In genomic region chr10:110845756-110846620, GRCh38 we compare ENCODE assay signal across 13 cellular contexts. TPM values are rescaled to one million over a fixed set of nuclear protein-coding genes. Genes with fewer than 3 reads are reported as not detected.
A peak's percentile ranks its signal among the peaks of the same experiment; 100 is the strongest.
DNase-seq lines count a peak whose midpoint lies in the region; ATAC-seq, FAIRE-seq and TF ChIP-seq lines count a peak whose summit lies in the region.
"Had no signal": no experiment of that assay in that cellular context is flagged by ENCODE, and none has a peak within 500 bp of the region (broad histone marks: within the 10 kb centered on the region; RNA-seq: fewer than 3 reads in every experiment).

No MANE protein-coding gene starts in this region.

- H3K4me2 ChIP-seq in A549 (peak overlapping the region; percentile 43; the same call in 2 of the 3 replicates), DOHH2 (ENCODE audit: low read length) (peak overlapping the region; percentile 95)

- intact Hi-C loops in mucosa of descending colon (cut with DNase I, micrococcal nuclease) (no loop called here), A673 (cut with micrococcal nuclease; ENCODE audit: unreplicated experiment) (no loop called here)

- 36% methylated on average over 3 of the region's 3 CpGs for WGBS in A549 (ENCODE audit: missing lambda C conversion rate)

- TF ChIP-seq CTCF in A549 (IDR thresholded peaks at IDR 0.05) = no peak
- no peak for TF ChIP-seq CTCF in DOHH2 (IDR thresholded peaks at IDR 0.05; ENCODE audit: low read depth, low read length, poor library complexity, severe bottlenecking)
- TF ChIP-seq CTCF in mucosa of descending colon (IDR thresholded peaks at IDR 0.05) = no peak
- TF ChIP-seq CTCF in A673 (conservative IDR thresholded peaks at IDR 0.05; ENCODE audit: low read depth, low read length) = no peak

- no peak for TF ChIP-seq RAD21 in A549 (conservative IDR thresholded peaks at IDR 0.05 in 1 of 2, IDR thresholded peaks at IDR 0.05 in 1 of 2)

- H3K27ac Mint-ChIP-seq in T-cell = peak overlapping the region; percentile 36 to 71

- no peak for TF ChIP-seq EP300 in A549 (IDR thresholded peaks at IDR 0.05)

- peaks cover 73 to 90% (median 86%) of the 10 kb centered on the region in 3 donors for H3K4me1 Mint-ChIP-seq in T-cell

- no peak for FAIRE-seq in A549 (lab: Jason Lieb, UNC)
- FAIRE-seq: RCC 7860 had no signal

- DNase-seq in A549 (ENCODE audit: low read depth in 1 of 2, low spot score in 1 of 2) (peak in 1 of 2 experiments; percentile 24), T-cell (no peak), mucosa of descending colon (peak; percentile 81 to 86 (median 86)), A673 (ENCODE audit: low spot score) (no peak), HEK293T (ENCODE audit: extremely low spot score) (no peak), epidermal melanocyte (ENCODE audit: insufficient read length, low spot score) (no peak)
- DNase-seq: CD4-positive, alpha-beta memory T cell; NCI-H1694; stimulated activated CD4-positive, alpha-beta T cell treated with anti-CD3 and anti-CD28 coated beads, Interleukin-4, amount 100 ng/mL, for 24 hours; substantia nigra had no signal

- H3K79me2 ChIP-seq in DOHH2 (ENCODE audit: control insufficient read depth, low read length) = 0 out of 2 replicates have a peak, but pooled peaks cover 6% of the 10 kb centered on the region

- no peak overlapping the region for H3K4me3 Mint-ChIP-seq in T-cell

- no TSS peak for BruUV-seq in A673 (replicated peaks; lab: Mats Ljungman, UMichigan)

- H3K4me1 ChIP-seq in A549 (peaks cover 16% of the 10 kb centered on the region), DOHH2 (ENCODE audit: control insufficient read depth, low read length) (peaks cover 89% of the 10 kb centered on the region), mucosa of descending colon (ENCODE audit: low read depth) (peaks cover 55% of the 10 kb centered on the region), A673 (ENCODE audit: insufficient read depth, low read length, poor library complexity, severe bottlenecking) (no peaks in the 10 kb centered on the region)

- peak overlapping the region; percentile 33 to 49; a peak in 4 of 6 replicates for H3K27ac ChIP-seq in A549
- peak overlapping the region; percentile 17; the same call in 1 of the 2 replicates for H3K27ac ChIP-seq in DOHH2 (ENCODE audit: low read depth, low read length)
- H3K27ac ChIP-seq in A673 (ENCODE audit: low read depth, low read length, poor library complexity, severe bottlenecking) = no peak overlapping the region

- H3K36me3 ChIP-seq in DOHH2 (ENCODE audit: control insufficient read depth, low read length) (0 out of 2 replicates have a peak, but pooled peaks cover 3% of the 10 kb centered on the region), mucosa of descending colon (ENCODE audit: low read depth) (no peaks in the 10 kb centered on the region), A673 (ENCODE audit: insufficient read depth, low read length, poor library complexity, severe bottlenecking) (no peaks in the 10 kb centered on the region)

- H3F3A ChIP-seq in DOHH2 (ENCODE audit: control insufficient read depth, insufficient read depth) = peaks cover 10% of the 10 kb centered on the region; the same call in 1 of the 2 replicates

- H3K27me3 Mint-ChIP-seq in T-cell = no peaks in the 10 kb centered on the region
- H3K27me3 Mint-ChIP-seq: CD4-positive, alpha-beta memory T cell had no signal

- H3K9me3 ChIP-seq in A549 (no peaks in the 10 kb centered on the region), DOHH2 (ENCODE audit: control insufficient read depth, insufficient read depth, low read length) (no peaks in the 10 kb centered on the region), mucosa of descending colon (no peaks in the 10 kb centered on the region), A673 (ENCODE audit: low read depth, low read length, poor library complexity, severe bottlenecking) (no peaks in the 10 kb centered on the region)

- ATAC-seq in A549 (peak in 1 of 2 experiments; percentile 29; a peak in 3 of 6 replicates), T-cell (replicated peaks in 1 of 4) (no peak), mucosa of descending colon (peak; percentile 76), HG02973 (IDR thresholded peaks at IDR 0.05; ENCODE audit: unreplicated experiment) (no peak)

- H4K20me1 ChIP-seq in DOHH2 (ENCODE audit: control insufficient read depth, insufficient read depth, low read depth, low read length) = no peaks in the 10 kb centered on the region

- POLR2A ChIA-PET in A549 (lab: Yijun Ruan, JAX) (interaction anchor here (1.5 kb wide), 1 partner anchor 26 kb away, joined by 5 read pairs; the partner anchor contains the start of gene PDCD4), T-cell (lab: Charles Lee) (interaction anchor here in 1 of 2 donors (0.6 to 0.8 kb wide), 2 partner anchors 45 to 935 kb away, joined by 3 read pairs; no protein-coding TSS in a partner anchor), A673 (lab: Charles Lee; ENCODE audit: low non-redundant PET) (no interaction called here), HEK293T (lab: Yijun Ruan, JAX) (no interaction called here)

- no peak for TF ChIP-seq POLR2A in A549 (IDR thresholded peaks at IDR 0.05; ENCODE audit: low read length)

- H3K27me3 ChIP-seq in DOHH2 (ENCODE audit: control insufficient read depth, low read length) = no peaks in the 10 kb centered on the region
- H3K27me3 ChIP-seq in A673 (replicated peaks; ENCODE audit: insufficient read depth, low read depth, low read length, poor library complexity) = no peaks in the 10 kb centered on the region

- H3K9me3 Mint-ChIP-seq in T-cell = peaks cover 0 to 4% (median 0%) of the 10 kb centered on the region in 3 donors

- CTCF ChIA-PET in A549 (lab: Yijun Ruan, JAX) (interaction anchor here (1.1 kb wide), 2 partner anchors 20 to 25 kb away, joined by 3 to 4 read pairs; partner anchors contain the start of gene PDCD4), T-cell (lab: Charles Lee) (interaction anchor here (0.6 to 1.2 kb wide), 2 partner anchors 14 to 31 kb away, joined by 3 read pairs; no protein-coding TSS in a partner anchor), A673 (lab: Charles Lee) (no interaction called here), HEK293T (lab: Yijun Ruan, JAX) (no interaction called here)

- no peaks in the 10 kb centered on the region for H3K36me3 Mint-ChIP-seq in T-cell
- H3K36me3 Mint-ChIP-seq: CD4-positive, alpha-beta memory T cell had no signal

- H3K4me3 ChIP-seq in A549 = no peak overlapping the region
- H3K4me3 ChIP-seq in DOHH2 (ENCODE audit: low read length) = no peak overlapping the region; the same call in 1 of the 2 replicates
- no peak overlapping the region for H3K4me3 ChIP-seq in mucosa of descending colon
- H3K4me3 ChIP-seq in A673 (ENCODE audit: low read depth, low read length, poor library complexity, severe bottlenecking) = no peak overlapping the region

- H3K9me2 ChIP-seq in DOHH2 (replicated peaks; ENCODE audit: control insufficient read depth, low read length) = no peaks in the 10 kb centered on the region

TF ChIP-seq in A549, 52 proteins besides CTCF, POLR2A, EP300 and RAD21 (continues in another document):
- TF ChIP-seq MAZ (IDR thresholded peaks at IDR 0.05; ENCODE audit: borderline replicate concordance, low read depth, low read length) (no peak), ATOH8 (CRISPR knock-in tag; IDR thresholded peaks at IDR 0.05; ENCODE audit: low read depth) (no peak), JUN (IDR thresholded peaks at IDR 0.05) (no peak), MAFK (IDR thresholded peaks at IDR 0.05; ENCODE audit: partially characterized antibody) (no peak), PHF8 (IDR thresholded peaks at IDR 0.05; ENCODE audit: borderline replicate concordance, low read depth) (no peak), CEBPB (IDR thresholded peaks at IDR 0.05) (no peak), NR3C1 (IDR thresholded peaks at IDR 0.05) (no peak), NPAS2 (CRISPR knock-in tag; IDR thresholded peaks at IDR 0.05; ENCODE audit: borderline replicate concordance) (no peak), POLR2AphosphoS2 (conservative IDR thresholded peaks at IDR 0.05; ENCODE audit: low read length) (no peak)

TF ChIP-seq in HEK293T, 16 proteins besides CTCF, POLR2A, EP300 and RAD21:
- TF ChIP-seq ARNT (IDR thresholded peaks at IDR 0.05) (no peak), ZNF384 (IDR thresholded peaks at IDR 0.05) (no peak), SUZ12 (IDR thresholded peaks at IDR 0.05) (no peak)

RNA-seq across cellular contexts. Expression of gene PDCD4, which starts 25.7 kb away (rescaled TPM):
- polyA plus RNA-seq in A549 (2011; rRNA removed) (41.9 and 71.4 TPM in 2 replicates), A549 (2017; fragmentation: RNase III; extraction: RNeasy Plus Mini Kit Qiagen cat#74134 plus additional on column Dnase treatment) (35.7 to 49.7 TPM (median 42.7 TPM) in 3 replicates)
- polyA plus RNA-seq in A549 (2012; cell fraction: cytosol; rRNA removed) = 6.5 and 10.0 TPM in 2 replicates
- 3.1 and 6.7 TPM in 2 replicates for polyA plus RNA-seq in A549 (2012; cell fraction: nucleus; rRNA removed)
- 15.0 and 16.3 TPM in 2 replicates for polyA minus RNA-seq in A549 (2011; rRNA and poly(A)+ RNA removed)
- total RNA-seq in T-cell (100 to 1,000 TPM; 239 to 335 (median 309) TPM), mucosa of descending colon (100 to 1,000 TPM; 290 to 605 (median 528) TPM), A673 (2021) (17.3 and 23.7 TPM in 2 replicates)

Comparison
In these comparisons a context has a peak if more than half of its experiments do, and no peak if none do; other contexts are left out.
1. DNase-seq: peak in mucosa of descending colon (3 of 3); none in T-cell (0 of 34), A673 (single experiment), HEK293T (single experiment) and epidermal melanocyte (single experiment).
2. CTCF ChIA-PET loops: an anchor here in A549 (1.1 kb wide) and T-cell (0.6 to 1.2 kb wide); none called in A673 and HEK293T.